Comparison of ENCODE assay signal across 10 cellular contexts in genomic region chr4:6693274-6694176, GRCh38. TPM values are rescaled to one million over a fixed set of nuclear protein-coding genes. Genes with fewer than 3 reads are reported as not detected.
DNase-seq lines count a peak whose midpoint lies in the region; ATAC-seq, FAIRE-seq and TF ChIP-seq lines count a peak whose summit lies in the region.
"Had no signal": no experiment of that assay in that cellular context is flagged by ENCODE, and none has a peak within 500 bp of the region (broad histone marks: within the 10 kb centered on the region; RNA-seq: fewer than 3 reads in every experiment).

S100P (plus strand) TSS chr4:6693878; CDS start chr4:6693933, 55 bp downstream.

- CTCF ChIA-PET in HepG2 (lab: Yijun Ruan, JAX; ENCODE audit: low intra/inter-chr PET ratio, low total read pairs): no interaction called here

- H3K27ac Mint-ChIP-seq in activated T-helper 2 cell treated with anti-CD3 and anti-CD28 coated beads, Interferon-gamma antibody, Interleukin-2, Interleukin-4, amounts not matched to agents 10 μg/mL and 5 μg/mL and 100 μg/mL, durations not matched to agents 14 hours and 24 hours and 36 hours: peak within 1 kb of the TSS; percentile 92

- peak within 1 kb of the TSS; percentile 91 for H3K9ac ChIP-seq in HepG2 (ENCODE audit: insufficient read depth, low read depth, low read length)

- TSS peak; percentile 84 for BruUV-seq in HepG2 (replicated peaks; lab: Mats Ljungman, UMichigan)

- TF ChIP-seq RAD21 in HepG2 (CRISPR knock-in tag; IDR thresholded peaks at IDR 0.05): no peak

- H3K36me3 ChIP-seq in HepG2 (replicated peaks in 1 of 2; ENCODE audit: control insufficient read depth in 1 of 2, insufficient read depth in 2 of 2, low read length in 2 of 2) (peaks cover 4 to 12% of the 10 kb centered on the region in 2 experiments; a peak in 2 of 5 replicates), right lobe of liver (no peaks in the 10 kb centered on the region), lung (ENCODE audit: control insufficient read depth in 2 of 2, insufficient read depth in 2 of 2, low read length in 2 of 2) (no peaks in the 10 kb centered on the region), urinary bladder (ENCODE audit: insufficient read depth) (no peaks in the 10 kb centered on the region)

- intact Hi-C loops in HepG2 (cut with micrococcal nuclease; ENCODE audit: unreplicated experiment) (no loop called here), right lobe of liver (cut with DNase I) (no loop called here)
- intact Hi-C loops in activated T-helper 2 cell treated with anti-CD3 and anti-CD28 coated beads, Interferon-gamma antibody, Interleukin-2, Interleukin-4, amounts not matched to agents 10 μg/mL and 5 μg/mL and 100 μg/mL, durations not matched to agents 14 hours and 24 hours and 36 hours (cut with micrococcal nuclease): no loop called here

- no peaks in the 10 kb centered on the region for H3K27me3 Mint-ChIP-seq in activated T-helper 2 cell treated with anti-CD3 and anti-CD28 coated beads, Interferon-gamma antibody, Interleukin-2, Interleukin-4, amounts not matched to agents 10 μg/mL and 5 μg/mL and 100 μg/mL, durations not matched to agents 14 hours and 24 hours and 36 hours (ENCODE audit: low read depth)

- TF ChIP-seq POLR2A in HepG2 (IDR thresholded peaks at IDR 0.05; ENCODE audit: insufficient read depth in 1 of 2, low read depth in 2 of 2, low read length in 2 of 2) (peak in 1 of 2 experiments; percentile 98; a peak in 2 of 4 replicates), right lobe of liver (IDR thresholded peaks at IDR 0.05) (no peak)

- H3K4me2 ChIP-seq in HepG2 (ENCODE audit: low read depth, low read length): peak within 1 kb of the TSS; percentile 93

- peak within 1 kb of the TSS; percentile 58 for H3K4me3 Mint-ChIP-seq in activated T-helper 2 cell treated with anti-CD3 and anti-CD28 coated beads, Interferon-gamma antibody, Interleukin-2, Interleukin-4, amounts not matched to agents 10 μg/mL and 5 μg/mL and 100 μg/mL, durations not matched to agents 14 hours and 24 hours and 36 hours (ENCODE audit: low read depth)

- TF ChIP-seq EP300 in HepG2 (IDR thresholded peaks at IDR 0.05; ENCODE audit: low read depth in 2 of 2, low read length in 2 of 2) (peak in 1 of 2 experiments; percentile 64; a peak in 2 of 4 replicates), HepG2 (CRISPR knock-in tag; IDR thresholded peaks at IDR 0.05; ENCODE audit: borderline replicate concordance) (peak; percentile 81)

- DNase-seq in HepG2 (ENCODE audit: low spot score) (peak; percentile 86), right lobe of liver (no peak), lung (ENCODE audit: low spot score) (no peak), GM13977 (ENCODE audit: low spot score) (no peak), retina (no peak)
- DNase-seq in activated T-helper 2 cell treated with anti-CD3 and anti-CD28 coated beads, Interferon-gamma antibody, Interleukin-2, Interleukin-4, amounts not matched to agents 10 μg/mL and 5 μg/mL and 100 μg/mL, durations not matched to agents 14 hours and 24 hours and 36 hours (ENCODE audit: low spot score): no peak
- DNase-seq: stimulated activated CD4-positive, alpha-beta T cell treated with anti-CD3 and anti-CD28 coated beads, Interleukin-2, amount 100 ng/mL, for 48 hours had no signal

- peak within 1 kb of the TSS; percentile 81 for H3K27ac ChIP-seq in HepG2 (ENCODE audit: extremely low read length, insufficient read depth, low read length)
- H3K27ac ChIP-seq in right lobe of liver: peak within 1 kb of the TSS in 1 of 3 donors; percentile 37
- H3K27ac ChIP-seq in lung (ENCODE audit: low read depth in 1 of 2, low read length in 1 of 2): peak within 1 kb of the TSS in 1 of 2 donors; percentile 57
- H3K27ac ChIP-seq in urinary bladder (ENCODE audit: low read depth): peak within 1 kb of the TSS; percentile 94

- H3K9me3 Mint-ChIP-seq in activated T-helper 2 cell treated with anti-CD3 and anti-CD28 coated beads, Interferon-gamma antibody, Interleukin-2, Interleukin-4, amounts not matched to agents 10 μg/mL and 5 μg/mL and 100 μg/mL, durations not matched to agents 14 hours and 24 hours and 36 hours: no peaks in the 10 kb centered on the region

- H3K4me1 Mint-ChIP-seq in activated T-helper 2 cell treated with anti-CD3 and anti-CD28 coated beads, Interferon-gamma antibody, Interleukin-2, Interleukin-4, amounts not matched to agents 10 μg/mL and 5 μg/mL and 100 μg/mL, durations not matched to agents 14 hours and 24 hours and 36 hours (ENCODE audit: low read depth): peaks cover 83% of the 10 kb centered on the region

- H3K9me3 ChIP-seq in HepG2 (ENCODE audit: low read length): no peaks in the 10 kb centered on the region
- H3K9me3 ChIP-seq in right lobe of liver: no peaks in the 10 kb centered on the region
- H3K9me3 ChIP-seq in lung (ENCODE audit: control insufficient read depth in 2 of 2, insufficient read depth in 1 of 2, low read length in 1 of 2): no peaks in the 10 kb centered on the region

- H3K4me1 ChIP-seq in HepG2 (ENCODE audit: insufficient read depth, low read length) (peaks cover 69% of the 10 kb centered on the region), right lobe of liver (peaks cover 0 to 42% (median 19%) of the 10 kb centered on the region in 4 donors), lung (ENCODE audit: control insufficient read depth in 2 of 2, insufficient read depth in 2 of 2, low read length in 2 of 2) (peaks cover 4 to 26% of the 10 kb centered on the region in 2 donors), urinary bladder (ENCODE audit: insufficient read depth) (peaks cover 1% of the 10 kb centered on the region)

- H3K79me2 ChIP-seq in HepG2 (ENCODE audit: insufficient read depth, low read length): peaks cover 39% of the 10 kb centered on the region

- peak; percentile 86 for FAIRE-seq in HepG2 (lab: Jason Lieb, UNC)
- FAIRE-seq: endometrium had no signal

- in situ Hi-C loops in HepG2 (cut with HindIII; ENCODE audit: extremely low pct_ligation_motif_present, low pct_unique_long_range_greater_than_20kb) (no loop called here), GM13977 (cut with MboI; ENCODE audit: low pct_unique_long_range_greater_than_20kb, low sequenced_read_pairs, unreplicated experiment) (no loop called here)

- no peak for TF ChIP-seq CTCF in HepG2 (CRISPR knock-in tag; IDR thresholded peaks at IDR 0.05)
- TF ChIP-seq CTCF in right lobe of liver (IDR thresholded peaks at IDR 0.05): no peak
- TF ChIP-seq CTCF in lung (IDR thresholded peaks at IDR 0.05; ENCODE audit: control extremely low read depth, extremely low read depth): no peak
- TF ChIP-seq CTCF in GM13977 (IDR thresholded peaks at IDR 0.05; ENCODE audit: extremely low read depth, insufficient read depth, missing control alignments): no peak

- H3K36me3 Mint-ChIP-seq in activated T-helper 2 cell treated with anti-CD3 and anti-CD28 coated beads, Interferon-gamma antibody, Interleukin-2, Interleukin-4, amounts not matched to agents 10 μg/mL and 5 μg/mL and 100 μg/mL, durations not matched to agents 14 hours and 24 hours and 36 hours (ENCODE audit: low read depth): peaks cover 3% of the 10 kb centered on the region

- H2AFZ ChIP-seq in HepG2 (ENCODE audit: low read length): no peak within 1 kb of the TSS

- ATAC-seq in HepG2 (peak; percentile 3), right lobe of liver (no peak), lung (ENCODE audit: insufficient read depth, low FRiP score) (no peak), HG03159 (IDR thresholded peaks at IDR 0.05; ENCODE audit: unreplicated experiment) (no peak)

- POLR2A ChIA-PET in HepG2 (lab: Yijun Ruan, JAX): interaction anchor here (0.8 to 4.6 kb wide), 24 partner anchors 8 to 233 kb away, joined by 3 to 65 read pairs (median 6); partner anchors contain the start of genes BLOC1S4, MRFAP1, MRFAP1L1 and TBC1D14

- H3K4me3 ChIP-seq in HepG2 (replicated peaks in 1 of 3; ENCODE audit: insufficient read depth in 1 of 3, low read depth in 2 of 3, low read length in 3 of 3) (peak within 1 kb of the TSS; percentile 82 to 96 (median 83)), right lobe of liver (no peak within 1 kb of the TSS), lung (no peak within 1 kb of the TSS), urinary bladder (ENCODE audit: low read depth, low read length) (peak within 1 kb of the TSS; percentile 18)

- H3K27me3 ChIP-seq in HepG2 (ENCODE audit: control insufficient read depth in 1 of 2, insufficient read depth in 2 of 2, low read length in 2 of 2) (no peaks in the 10 kb centered on the region; a peak in 1 of 5 replicates), right lobe of liver (no peaks in the 10 kb centered on the region), lung (ENCODE audit: control insufficient read depth, insufficient read depth) (no peaks in the 10 kb centered on the region)

- WGBS in HepG2 (ENCODE audit: low lambda C conversion rate): 4% methylated on average over 21 of the region's 28 CpGs
- 93% methylated on average over 10 of the region's 28 CpGs for WGBS in right lobe of liver (ENCODE audit: insufficient coverage, low coverage, low lambda C conversion rate, missing lambda C conversion rate)
- WGBS in lung, 2 donors: 63 to 75% methylated on average over 28 of the region's 28 CpGs
- WGBS in urinary bladder: 71% methylated on average over 28 of the region's 28 CpGs

- H4K20me1 ChIP-seq in HepG2 (ENCODE audit: insufficient read depth, low read length): peaks cover 10% of the 10 kb centered on the region; the same call in 1 of the 2 replicates

RNA-seq across cellular contexts. Expression of gene S100P, which starts in this region (rescaled TPM):
- total RNA-seq in HepG2 (2016; rRNA removed; fragmentation: Illumina TruSeq; extraction: Trizol): 278 and 348 TPM in 2 replicates
- total RNA-seq in HepG2 (2016; cell fraction: cytosol; rRNA removed; fragmentation: Illumina TruSeq; extraction: Trizol; ENCODE audit: low read depth): 36.9 and 39.1 TPM in 2 replicates
- total RNA-seq in HepG2 (2016; cell fraction: insoluble cytoplasmic fraction; rRNA removed; fragmentation: Illumina TruSeq; extraction: Trizol): 251 and 366 TPM in 2 replicates
- total RNA-seq in HepG2 (2016; cell fraction: membrane; rRNA removed; fragmentation: Illumina TruSeq; extraction: Trizol): 71.8 and 83.2 TPM in 2 replicates
- 84.8 and 90.9 TPM in 2 replicates for total RNA-seq in HepG2 (2016; cell fraction: nucleus; rRNA removed; fragmentation: Illumina TruSeq; extraction: Trizol)
- polyA plus RNA-seq in HepG2 (2011; rRNA removed): 1,649 and 1,898 TPM in 2 replicates
- 422 and 472 TPM in 2 replicates for polyA plus RNA-seq in HepG2 (2011; cell fraction: cytosol; rRNA removed)
- polyA plus RNA-seq in HepG2 (2011; cell fraction: nucleus; rRNA removed): 82.9 and 122 TPM in 2 replicates
- polyA plus RNA-seq in HepG2 (2012): 700 and 2,334 TPM in 2 replicates
- polyA plus RNA-seq in HepG2 (2016; cell fraction: cytosol; fragmentation: Illumina TruSeq; extraction: Trizol; ENCODE audit: low read depth): 30.5 and 35.0 TPM in 2 replicates
- polyA plus RNA-seq in HepG2 (2016; cell fraction: insoluble cytoplasmic fraction; fragmentation: Illumina TruSeq; extraction: Trizol; ENCODE audit: low read depth): 150 and 168 TPM in 2 replicates
- 38.8 and 42.8 TPM in 2 replicates for polyA plus RNA-seq in HepG2 (2016; cell fraction: membrane; fragmentation: Illumina TruSeq; extraction: Trizol; ENCODE audit: low read depth)
- polyA plus RNA-seq in HepG2 (2016; cell fraction: nucleus; fragmentation: Illumina TruSeq; extraction: Trizol; ENCODE audit: insufficient read depth, low read depth): 79.1 and 81.3 TPM in 2 replicates
- 151 and 198 TPM in 2 replicates for polyA minus RNA-seq in HepG2 (2011; rRNA and poly(A)+ RNA removed; ENCODE audit: low replicate concordance)
- polyA minus RNA-seq in HepG2 (2011; cell fraction: cytosol; rRNA and poly(A)+ RNA removed): 87.0 and 146 TPM in 2 replicates
- polyA minus RNA-seq in HepG2 (2011; cell fraction: nucleus; rRNA and poly(A)+ RNA removed): 37.3 and 51.0 TPM in 2 replicates
- total RNA-seq in right lobe of liver: 1 to 10 TPM in 4 of 6 experiments, under 1 TPM in 2; 0.59 to 6.3 (median 2.7) TPM
- total RNA-seq in activated T-helper 2 cell treated with anti-CD3 and anti-CD28 coated beads, Interferon-gamma antibody, Interleukin-2, Interleukin-4, amounts not matched to agents 10 μg/mL and 5 μg/mL and 100 μg/mL, durations not matched to agents 14 hours and 24 hours and 36 hours: 3.4 and 5.8 TPM in 2 replicates
- 10 to 100 TPM; 34.2 to 64.5 TPM for total RNA-seq in lung
- polyA plus RNA-seq in lung: 100 to 1,000 TPM in 1 of 2 donors, 10 to 100 TPM in 1; 38.7 to 118 TPM
- total RNA-seq in urinary bladder: 88.9 TPM
- 203 TPM for polyA plus RNA-seq in urinary bladder

Comparison
In these comparisons a context has a peak if more than half of its experiments do, and no peak if none do; other contexts are left out.
1. H3K4me3 ChIP-seq: peak in HepG2 (3 of 3) and urinary bladder (single experiment); none in right lobe of liver (0 of 3) and lung (single experiment).